30 cellular contexts compared by ENCODE assay signal in the genomic region with DNA sequence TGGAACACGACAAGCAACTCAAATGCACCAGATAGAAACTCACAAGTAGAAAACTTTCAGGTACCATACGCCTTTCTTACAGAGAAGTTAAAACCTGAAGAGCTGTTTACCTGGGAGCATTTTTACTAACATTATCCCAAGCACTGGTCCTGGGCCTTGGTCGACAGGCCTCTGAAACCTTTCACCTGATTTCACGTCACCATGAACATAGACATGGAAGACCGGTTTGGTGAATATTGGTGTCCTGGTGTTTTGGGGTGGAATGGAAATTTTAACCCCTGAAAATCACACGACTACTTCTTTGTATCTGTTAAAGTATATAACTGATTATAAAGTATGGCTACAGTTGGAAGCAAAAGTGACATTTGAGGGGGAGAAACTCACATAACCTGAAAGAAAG.
"Had no signal": no experiment of that assay in that cellular context is flagged by ENCODE, and none has a peak within 500 bp of the region (broad histone marks: within the 10 kb centered on the region; RNA-seq: fewer than 3 reads in every experiment).

No MANE protein-coding gene starts in this region.

- H3K27me3 ChIP-seq: adrenal gland, ascending aorta, body of pancreas, brain microvascular endothelial cell, breast epithelium, cardiac muscle cell had no signal

- H3K4me3 ChIP-seq: adrenal gland, ascending aorta, body of pancreas, breast epithelium, cardiac muscle cell had no signal

- H3K27ac ChIP-seq: adrenal gland, ascending aorta, body of pancreas, brain microvascular endothelial cell, breast epithelium, cardiac muscle cell had no signal

- DNase-seq: activated effector memory CD4-positive, alpha-beta T cell treated with anti-CD3 and anti-CD28 coated beads, Interleukin-2, amount 50 U/mL, for 16 hours; activated effector memory CD4-positive, alpha-beta T cell treated with Interleukin-2 at 50 U/mL for 16 hours; activated gamma-delta T cell; activated gamma-delta T cell treated with Interleukin-2 at 50 U/mL for 16 hours; activated naive CD4-positive, alpha-beta T cell; activated naive CD4-positive, alpha-beta T cell treated with anti-CD3 and anti-CD28 coated beads for 36 hours; activated naive CD4-positive, alpha-beta T cell treated with anti-CD3 and anti-CD28 coated beads, Interleukin-2, amount 10 ng/mL, durations not matched to agents 7 days and 5 days; activated naive CD4-positive, alpha-beta T cell treated with anti-CD3 and anti-CD28 coated beads, Interleukin-2, amount 50 U/mL, for 16 hours; activated naive CD4-positive, alpha-beta T cell treated with Interleukin-2 at 50 U/mL for 16 hours; activated naive CD8-positive, alpha-beta T cell treated with anti-CD3 and anti-CD28 coated beads for 36 hours; activated naive CD8-positive, alpha-beta T cell treated with anti-CD3 and anti-CD28 coated beads, Interleukin-2, amount 10 ng/mL, durations not matched to agents 7 days and 5 days; activated naive CD8-positive, alpha-beta T cell treated with anti-CD3 and anti-CD28 coated beads, Interleukin-2, amount 50 U/mL, for 24 hours; activated T-cell treated with anti-CD3 and anti-CD28 coated beads, Interleukin-2, amount 50 U/mL, for 1 hour; activated T-cell treated with anti-CD3 and anti-CD28 coated beads, Interleukin-2, amount 50 U/mL, for 24 hours; activated T-cell treated with anti-CD3 and anti-CD28 coated beads, Interleukin-2, amount 50 U/mL, for 4 hours; activated T-cell treated with anti-CD3 and anti-CD28 coated beads, Interleukin-2, amount 50 U/mL, for 48 hours; activated T-cell treated with anti-CD3 and anti-CD28 coated beads, Interleukin-2, amount 50 U/mL, for 72 hours; adrenal gland; amniotic stem cell; amygdala; anterior cingulate cortex; aorta; body of pancreas; brain microvascular endothelial cell; caudate nucleus; central memory CD4-positive, alpha-beta T cell; cerebellar nuclear complex had no signal

- H3K4me1 ChIP-seq: adrenal gland, ascending aorta, body of pancreas, breast epithelium had no signal

- H3K36me3 ChIP-seq: adrenal gland, ascending aorta, brain microvascular endothelial cell, breast epithelium, cardiac muscle cell had no signal

- H3K9me3 ChIP-seq: adrenal gland, ascending aorta, body of pancreas, breast epithelium had no signal
